10 cellular contexts compared by ENCODE assay signal in the genomic region with DNA sequence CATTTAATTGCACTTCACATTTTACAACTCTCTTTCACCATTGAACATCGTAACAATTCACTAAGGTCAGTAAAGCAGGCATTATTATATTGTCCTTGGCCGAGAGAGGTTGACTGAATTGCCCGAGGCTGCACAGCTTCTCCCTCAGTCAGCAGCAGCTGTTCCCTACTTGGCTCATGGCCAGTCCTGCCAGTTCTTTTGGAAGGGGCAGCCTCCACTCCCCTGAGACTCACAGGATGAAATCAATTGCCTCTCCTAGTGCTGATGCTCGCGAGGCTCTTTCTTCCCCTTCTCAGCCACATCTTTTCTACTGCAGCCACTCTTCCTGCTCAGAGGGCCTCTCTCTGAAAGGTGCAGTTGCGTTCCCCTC.
DNase-seq lines count a peak whose midpoint lies in the region; ATAC-seq and TF ChIP-seq lines count a peak whose summit lies in the region.
"Had no signal": no experiment of that assay in that cellular context is flagged by ENCODE, and none has a peak within 500 bp of the region (broad histone marks: within the 10 kb centered on the region; RNA-seq: fewer than 3 reads in every experiment).

No MANE protein-coding gene starts in this region.

- H3K27ac Mint-ChIP-seq in activated naive CD8-positive, alpha-beta T cell treated with anti-CD3 and anti-CD28 coated beads, Interleukin-2, amount 50 U/mL, for 24 hours: peak overlapping the region; percentile 96

- peaks cover 20% of the 10 kb centered on the region for H3K36me3 ChIP-seq in KOPT-K1 (ENCODE audit: insufficient read depth, low read length)

- DNase-seq in GM13976 (ENCODE audit: low spot score) (peak; percentile 42), erythroblast (lab: John Stamatoyannopoulos, UW) (no peak), GDM1 (lab: John Stamatoyannopoulos, UW) (no peak), midbrain (lab: John Stamatoyannopoulos, UW) (no peak), NCI-H774 (lab: John Stamatoyannopoulos, UW) (no peak)
- DNase-seq in activated naive CD8-positive, alpha-beta T cell treated with anti-CD3 and anti-CD28 coated beads, Interleukin-2, amount 50 U/mL, for 24 hours: no peak
- DNase-seq: dermis blood vessel endothelial cell, NCI-H187 treated with DMSO at 0.1 percent for 48 hours had no signal

- peak overlapping the region; percentile 96 for H3K27ac ChIP-seq in KOPT-K1 (ENCODE audit: low read depth, low read length, poor library complexity, severe bottlenecking)

- H3K27me3 Mint-ChIP-seq in activated naive CD8-positive, alpha-beta T cell treated with anti-CD3 and anti-CD28 coated beads, Interleukin-2, amount 50 U/mL, for 24 hours: no peaks in the 10 kb centered on the region

- H3K4me3 Mint-ChIP-seq in activated naive CD8-positive, alpha-beta T cell treated with anti-CD3 and anti-CD28 coated beads, Interleukin-2, amount 50 U/mL, for 24 hours: peak overlapping the region; percentile 82

- peaks cover 6% of the 10 kb centered on the region for H3K9me3 ChIP-seq in KOPT-K1 (ENCODE audit: insufficient read depth, low read length, poor library complexity, severe bottlenecking)

- in situ Hi-C loops in GM13976 (cut with MboI; ENCODE audit: low sequenced_read_pairs, unreplicated experiment): no loop called here

- no peak for TF ChIP-seq CTCF in GM13976 (IDR thresholded peaks at IDR 0.05; ENCODE audit: borderline replicate concordance, control extremely low read depth, extremely low read depth, insufficient read depth, missing control alignments)

- ATAC-seq in GM21526 (IDR thresholded peaks at IDR 0.05; ENCODE audit: low FRiP score, unreplicated experiment): peak; percentile 25
- ATAC-seq in activated naive CD8-positive, alpha-beta T cell treated with anti-CD3 and anti-CD28 coated beads, Interleukin-2, amount 50 U/mL, for 24 hours: peak; percentile 5

- peaks cover 8% of the 10 kb centered on the region for H3K9me3 Mint-ChIP-seq in activated naive CD8-positive, alpha-beta T cell treated with anti-CD3 and anti-CD28 coated beads, Interleukin-2, amount 50 U/mL, for 24 hours

- peaks cover 71% of the 10 kb centered on the region for H3K4me1 Mint-ChIP-seq in activated naive CD8-positive, alpha-beta T cell treated with anti-CD3 and anti-CD28 coated beads, Interleukin-2, amount 50 U/mL, for 24 hours

- peaks cover 2% of the 10 kb centered on the region for H3K36me3 Mint-ChIP-seq in activated naive CD8-positive, alpha-beta T cell treated with anti-CD3 and anti-CD28 coated beads, Interleukin-2, amount 50 U/mL, for 24 hours (ENCODE audit: low read depth)

- TF ChIP-seq POLR2A in erythroblast (IDR thresholded peaks at IDR 0.05; ENCODE audit: low read length): no peak
